Comparison of ENCODE assay signal across 11 cellular contexts in genomic region chr9:92312887-92313623, GRCh38. TPM values are rescaled to one million over a fixed set of nuclear protein-coding genes. Genes with fewer than 3 reads are reported as not detected.
DNase-seq lines count a peak whose midpoint lies in the region; ATAC-seq and TF ChIP-seq lines count a peak whose summit lies in the region.
"Had no signal": no experiment of that assay in that cellular context is flagged by ENCODE, and none has a peak within 500 bp of the region (broad histone marks: within the 10 kb centered on the region; RNA-seq: fewer than 3 reads in every experiment).

No MANE protein-coding gene starts in this region.

- CTCF ChIA-PET in CD4-positive, alpha-beta memory T cell (lab: Charles Lee; ENCODE audit: partially characterized antibody), result no interaction called here

- TF ChIP-seq POLR2A in adrenal gland (IDR thresholded peaks at IDR 0.05), result no peak

- peaks cover 64 to 77% of the 10 kb centered on the region in 2 donors for H3K36me3 Mint-ChIP-seq in CD4-positive, alpha-beta memory T cell

- H3K27me3 ChIP-seq in CD4-positive, alpha-beta memory T cell (ENCODE audit: insufficient read depth, low read length), result no peaks in the 10 kb centered on the region
- no peaks in the 10 kb centered on the region for H3K27me3 ChIP-seq in HUES6 (ENCODE audit: control insufficient read depth, insufficient read depth, low read length)
- H3K27me3 ChIP-seq in adrenal gland, result no peaks in the 10 kb centered on the region
- no peaks in the 10 kb centered on the region for H3K27me3 ChIP-seq in left lung

- H3K4me1 ChIP-seq in CD4-positive, alpha-beta memory T cell (ENCODE audit: insufficient read depth, low read length), result no peaks in the 10 kb centered on the region
- no peaks in the 10 kb centered on the region for H3K4me1 ChIP-seq in HUES6 (ENCODE audit: control insufficient read depth, insufficient read depth, low read length)
- peaks cover 17 to 19% of the 10 kb centered on the region in 2 donors for H3K4me1 ChIP-seq in adrenal gland (replicated peaks in 1 of 2)
- peaks cover 0 to 7% of the 10 kb centered on the region in 2 donors for H3K4me1 ChIP-seq in left lung

- H3K4me1 Mint-ChIP-seq in CD4-positive, alpha-beta memory T cell, result peaks cover 27 to 34% (median 30%) of the 10 kb centered on the region in 4 donors

- H3K36me3 ChIP-seq in CD4-positive, alpha-beta memory T cell (ENCODE audit: insufficient read depth, low read length), result peaks cover 39% of the 10 kb centered on the region
- H3K36me3 ChIP-seq in HUES6 (ENCODE audit: control insufficient read depth, insufficient read depth, low read length), result peaks cover 89% of the 10 kb centered on the region
- H3K36me3 ChIP-seq in adrenal gland (replicated peaks in 1 of 2), result peaks cover 0 to 57% of the 10 kb centered on the region in 2 donors
- H3K36me3 ChIP-seq in left lung, result peaks cover 8 to 85% of the 10 kb centered on the region in 2 donors

- H3K27ac ChIP-seq in CD4-positive, alpha-beta memory T cell (ENCODE audit: low read depth, low read length), result no peak overlapping the region
- H3K27ac ChIP-seq in HUES6 (ENCODE audit: low read depth, low read length), result 0 out of 2 replicates have a peak overlapping the region, but pooled peaks have one; percentile 0
- H3K27ac ChIP-seq in adrenal gland, result peak overlapping the region in 3 of 5 donors; percentile 35 to 65 (median 36)
- peak overlapping the region in 1 of 2 donors; percentile 1 for H3K27ac ChIP-seq in left lung

- no peaks in the 10 kb centered on the region for H3K27me3 Mint-ChIP-seq in CD4-positive, alpha-beta memory T cell

- ATAC-seq in HG02763 (IDR thresholded peaks at IDR 0.05; ENCODE audit: unreplicated experiment) (no peak), left lung (no peak)

- no peaks in the 10 kb centered on the region for H3K9me3 ChIP-seq in CD4-positive, alpha-beta memory T cell (ENCODE audit: control insufficient read depth in 1 of 2, low read length in 2 of 2)
- H3K9me3 ChIP-seq in HUES6 (ENCODE audit: control insufficient read depth, insufficient read depth, low read depth, low read length), result no peaks in the 10 kb centered on the region
- no peaks in the 10 kb centered on the region for H3K9me3 ChIP-seq in adrenal gland (replicated peaks in 1 of 3)
- no peaks in the 10 kb centered on the region for H3K9me3 ChIP-seq in left lung

- no peak overlapping the region for H3K4me3 ChIP-seq in CD4-positive, alpha-beta memory T cell (ENCODE audit: low read length in 2 of 2)
- H3K4me3 ChIP-seq in HUES6 (ENCODE audit: low read depth, low read length), result no peak overlapping the region
- peak overlapping the region in 1 of 4 donors; percentile 31 for H3K4me3 ChIP-seq in adrenal gland
- H3K4me3 ChIP-seq in left lung, result no peak overlapping the region

- intact Hi-C loops in CD4-positive, alpha-beta memory T cell (cut with micrococcal nuclease), result no loop called here
- intact Hi-C loops in adrenal gland (cut with DNase I) (no loop called here), left lung (cut with DNase I) (no loop called here)

- H3K4me3 Mint-ChIP-seq in CD4-positive, alpha-beta memory T cell, result no peak overlapping the region

- no peak overlapping the region for H3K9ac ChIP-seq in HUES6 (ENCODE audit: low read length)

- WGBS in adrenal gland, 4 donors, result 41 to 53% (median 43%) methylated on average over 6 of the region's 6 CpGs

- TF ChIP-seq CTCF in adrenal gland (IDR thresholded peaks at IDR 0.05), result no peak
- TF ChIP-seq CTCF in left lung (IDR thresholded peaks at IDR 0.05), result no peak

- POLR2A ChIA-PET in CD4-positive, alpha-beta memory T cell (lab: Charles Lee; ENCODE audit: partially characterized antibody), result no interaction called here

- H3K27ac Mint-ChIP-seq in CD4-positive, alpha-beta memory T cell, result peak overlapping the region in 4 of 7 donors; percentile 16 to 80 (median 44)

- H3K9me3 Mint-ChIP-seq in CD4-positive, alpha-beta memory T cell, result no peaks in the 10 kb centered on the region

- DNase-seq in CD4-positive, alpha-beta memory T cell, result no peak
- DNase-seq in adrenal gland (no peak), iris pigment epithelial cell (ENCODE audit: low read depth) (peak; percentile 39), left lung (no peak)
- DNase-seq in effector CD8-positive, alpha-beta T cell (lab: John Stamatoyannopoulos, UW), result no peak
- DNase-seq in stimulated activated CD4-positive, alpha-beta T cell treated with anti-CD3 and anti-CD28 coated beads, Interleukin-12 subunit alpha, Interleukin-12 subunit beta, amount 100 ng/mL, for 4 hours, result no peak
- DNase-seq: caudate nucleus; NCI-H187 treated with DMSO at 0.1 percent for 48 hours; stimulated activated naive CD4-positive, alpha-beta T cell had no signal

RNA-seq across cellular contexts. Expression of gene NOL8, which starts 12.1 kb away (rescaled TPM):
- 100 to 1,000 TPM in 1 of 2 experiments, 10 to 100 TPM in 1; 93.9 to 104 TPM for total RNA-seq in CD4-positive, alpha-beta memory T cell
- polyA plus RNA-seq in CD4-positive, alpha-beta memory T cell, result 10 to 100 TPM; 12.3 to 38.7 TPM
- total RNA-seq in adrenal gland, result 10 to 100 TPM; 13.3 to 38.7 (median 30.6) TPM
- 10 to 100 TPM; 33.7 to 55.3 (median 48.7) TPM for polyA plus RNA-seq in adrenal gland
- total RNA-seq in left lung, result 10 to 100 TPM; 23.7 to 35.1 TPM

RNA-seq across cellular contexts. Expression of gene CENPP, which starts 12.7 kb away (rescaled TPM):
- total RNA-seq in CD4-positive, alpha-beta memory T cell, result 1 to 10 TPM in 1 of 2 experiments, under 1 TPM in 1; 0.55 to 4.3 TPM
- 1 to 10 TPM; 2.4 to 9.5 TPM for polyA plus RNA-seq in CD4-positive, alpha-beta memory T cell
- total RNA-seq in adrenal gland (1 to 10 TPM; 1.1 to 7.2 (median 3.1) TPM), left lung (1 to 10 TPM; 5.0 to 8.4 TPM)
- polyA plus RNA-seq in adrenal gland, result 1 to 10 TPM; 1.8 to 9.4 (median 2.2) TPM

RNA-seq across cellular contexts. Expression of gene IARS1, which starts 19.6 kb away (rescaled TPM):
- 100 to 1,000 TPM; 109 to 112 TPM for total RNA-seq in CD4-positive, alpha-beta memory T cell
- polyA plus RNA-seq in CD4-positive, alpha-beta memory T cell, result 10 to 100 TPM; 69.7 to 71.3 TPM
- total RNA-seq in adrenal gland, result 100 to 1,000 TPM in 2 of 8 donors, 10 to 100 TPM in 6; 55.5 to 122 (median 80.1) TPM
- polyA plus RNA-seq in adrenal gland, result 100 to 1,000 TPM in 1 of 3 donors, 10 to 100 TPM in 2; 16.8 to 152 (median 19.2) TPM
- total RNA-seq in left lung, result 100 to 1,000 TPM in 1 of 2 donors, 10 to 100 TPM in 1; 84.1 to 157 TPM
